ENCODE assay signal across 8 cellular contexts in the genomic region with DNA sequence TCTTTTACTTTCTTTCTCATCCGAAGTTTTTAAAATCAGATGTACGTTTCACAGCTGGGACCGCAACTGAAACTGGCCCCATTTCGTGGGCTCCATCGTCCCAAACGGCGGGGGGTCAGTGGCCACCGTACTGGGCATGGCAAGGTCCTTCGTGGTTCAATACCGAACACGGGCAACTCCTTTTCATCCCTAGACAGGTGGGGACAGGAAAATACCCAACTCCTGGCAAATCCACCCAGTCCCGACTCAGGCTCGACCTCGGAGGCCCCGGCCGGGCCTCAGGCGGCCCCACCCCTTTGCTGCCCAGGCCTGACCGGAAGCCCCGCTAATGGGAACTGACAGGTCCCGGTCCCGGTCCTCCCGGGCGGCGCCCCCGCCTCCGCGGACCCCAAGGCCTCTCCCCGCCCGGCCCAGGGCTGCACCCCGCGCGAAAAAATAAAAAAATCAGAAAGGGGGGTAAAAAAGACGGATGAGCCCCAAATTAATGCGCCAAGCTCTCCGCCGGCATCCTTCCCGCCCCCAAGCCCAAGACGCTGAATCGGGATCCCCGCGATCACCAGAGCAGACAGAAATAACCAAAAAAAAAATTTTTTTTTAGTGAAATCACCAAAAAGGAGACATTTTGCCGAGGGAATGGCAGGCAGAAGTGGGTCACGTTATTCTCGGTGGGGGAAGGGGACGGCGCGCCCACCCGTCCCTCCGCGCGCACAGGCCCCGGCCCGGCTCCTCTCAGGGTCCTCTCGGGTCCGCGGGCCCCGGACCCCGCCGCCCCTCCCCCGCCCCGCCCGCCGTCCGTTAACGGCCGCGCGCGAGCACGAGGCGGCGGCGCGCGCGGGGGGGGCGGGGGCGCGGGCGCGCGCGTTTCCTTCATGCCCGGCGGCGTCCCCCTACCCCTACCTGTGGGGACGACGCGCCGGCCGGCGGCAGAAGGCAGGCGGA. TPM values are rescaled to one million over a fixed set of nuclear protein-coding genes. Genes with fewer than 3 reads are reported as not detected.
A peak's percentile ranks its signal among the peaks of the same experiment; 100 is the strongest.
DNase-seq lines count a peak whose midpoint lies in the region; ATAC-seq and TF ChIP-seq lines count a peak whose summit lies in the region.

No MANE protein-coding gene starts in this region.

- peaks cover 7% of the 10 kb centered on the region for H3K36me3 Mint-ChIP-seq in activated T-cell treated with anti-CD3 and anti-CD28 coated beads, Interleukin-2, amount 50 U/mL, for 4 hours (ENCODE audit: insufficient read depth)

- peak overlapping the region; percentile 32 for H2AFZ ChIP-seq in ACC112 (ENCODE audit: low read length, unreplicated experiment)

- no peaks in the 10 kb centered on the region for H3K27me3 Mint-ChIP-seq in activated T-cell treated with anti-CD3 and anti-CD28 coated beads, Interleukin-2, amount 50 U/mL, for 4 hours (ENCODE audit: low read depth)

- H3K9ac ChIP-seq in HUES6 (ENCODE audit: low read length) = peak overlapping the region; percentile 85

- peaks cover 76% of the 10 kb centered on the region for H3K4me1 Mint-ChIP-seq in activated T-cell treated with anti-CD3 and anti-CD28 coated beads, Interleukin-2, amount 50 U/mL, for 4 hours (ENCODE audit: low read depth)

- peaks cover 50% of the 10 kb centered on the region for H3K4me1 ChIP-seq in ACC112 (ENCODE audit: control insufficient read depth, insufficient read depth, low read length, unreplicated experiment)
- peaks cover 15% of the 10 kb centered on the region; the same call in 1 of the 2 replicates for H3K4me1 ChIP-seq in HUES6 (ENCODE audit: control insufficient read depth, insufficient read depth, low read length)
- H3K4me1 ChIP-seq in muscle layer of duodenum (ENCODE audit: control insufficient read depth in 1 of 2, insufficient read depth in 2 of 2, low read length in 2 of 2) = peaks cover 24 to 59% of the 10 kb centered on the region in 2 donors
- H3K4me1 ChIP-seq in tibial artery = peaks cover 0 to 74% (median 55%) of the 10 kb centered on the region in 4 donors

- intact Hi-C loops in tibial artery (cut with DNase I; ENCODE audit: low total_unique reads) = loop anchor here (1.0 kb wide), 1 partner anchor 54 kb away; the partner anchor contains the start of gene TXNDC11

- no peaks in the 10 kb centered on the region; the same call in 1 of the 2 replicates for H3K36me3 ChIP-seq in ACC112 (ENCODE audit: insufficient read depth, low read length)
- peaks cover 11% of the 10 kb centered on the region for H3K36me3 ChIP-seq in HUES6 (ENCODE audit: control insufficient read depth, insufficient read depth, low read length)
- H3K36me3 ChIP-seq in muscle layer of duodenum (ENCODE audit: control insufficient read depth in 1 of 2, insufficient read depth in 2 of 2, low read length in 2 of 2) = peaks cover 0 to 5% of the 10 kb centered on the region in 2 donors
- H3K36me3 ChIP-seq in tibial artery = no peaks in the 10 kb centered on the region

- no peak for TF ChIP-seq CTCF in tibial artery (IDR thresholded peaks at IDR 0.05)

- H3K9me3 ChIP-seq in HUES6 (ENCODE audit: control insufficient read depth, insufficient read depth, low read depth, low read length) (no peaks in the 10 kb centered on the region), muscle layer of duodenum (ENCODE audit: control insufficient read depth in 1 of 2, low read length in 2 of 2) (no peaks in the 10 kb centered on the region), tibial artery (no peaks in the 10 kb centered on the region)

- H3K27me3 ChIP-seq in ACC112 (ENCODE audit: insufficient read depth, low read length) (no peaks in the 10 kb centered on the region), HUES6 (ENCODE audit: control insufficient read depth, insufficient read depth, low read length) (no peaks in the 10 kb centered on the region), muscle layer of duodenum (ENCODE audit: low read depth, low read length) (no peaks in the 10 kb centered on the region), tibial artery (no peaks in the 10 kb centered on the region)

- H3K79me2 ChIP-seq in ACC112 (ENCODE audit: control insufficient read depth, insufficient read depth, low read length, unreplicated experiment) = peaks cover 80% of the 10 kb centered on the region

- peak overlapping the region; percentile 85 for H3K27ac ChIP-seq in ACC112 (ENCODE audit: low read depth, low read length)
- H3K27ac ChIP-seq in HUES6 (ENCODE audit: low read depth, low read length) = peak overlapping the region; percentile 84
- H3K27ac ChIP-seq in muscle layer of duodenum (ENCODE audit: low read length) = peak overlapping the region; percentile 93
- peak overlapping the region; percentile 96 to 97 for H3K27ac ChIP-seq in tibial artery

- peak; percentile 5 for DNase-seq in activated T-cell treated with anti-CD3 and anti-CD28 coated beads, Interleukin-2, amount 50 U/mL, for 4 hours
- DNase-seq in fibroblast of gingiva (ENCODE audit: low read depth) = peak; percentile 53
- peak; percentile 73 to 88 for DNase-seq in tibial artery
- no peak for DNase-seq in NCI-H2171 treated with DMSO at 0.1 percent for 48 hours (lab: John Stamatoyannopoulos, UW)

- no peaks in the 10 kb centered on the region for H3K9me3 Mint-ChIP-seq in activated T-cell treated with anti-CD3 and anti-CD28 coated beads, Interleukin-2, amount 50 U/mL, for 4 hours

- H3K4me3 ChIP-seq in ACC112 (ENCODE audit: low read depth, low read length) (peak overlapping the region; percentile 81), HUES6 (ENCODE audit: low read depth, low read length) (peak overlapping the region; percentile 96), muscle layer of duodenum (ENCODE audit: low read depth in 1 of 2, low read length in 2 of 2) (peak overlapping the region; percentile 70 to 81), tibial artery (peak overlapping the region; percentile 87 to 92)

- peak; percentile 12 for ATAC-seq in GM19023 (IDR thresholded peaks at IDR 0.05; ENCODE audit: unreplicated experiment)
- ATAC-seq in activated T-cell treated with anti-CD3 and anti-CD28 coated beads, Interleukin-2, amount 50 U/mL, for 4 hours = peak in 1 of 2 donors; percentile 7

- H3K4me3 Mint-ChIP-seq in activated T-cell treated with anti-CD3 and anti-CD28 coated beads, Interleukin-2, amount 50 U/mL, for 4 hours = peak overlapping the region; percentile 90

RNA-seq across cellular contexts. Expression of gene ZC3H7A, which starts 0.6 kb away (rescaled TPM):
- 10 to 100 TPM; 33.3 to 39.7 (median 38.4) TPM for total RNA-seq in activated T-cell treated with anti-CD3 and anti-CD28 coated beads, Interleukin-2, amount 50 U/mL, for 4 hours

RNA-seq across cellular contexts. Expression of gene TXNDC11, which starts 53.8 kb away (rescaled TPM):
- total RNA-seq in activated T-cell treated with anti-CD3 and anti-CD28 coated beads, Interleukin-2, amount 50 U/mL, for 4 hours = 10 to 100 TPM; 34.3 to 39.0 (median 35.5) TPM

RNA-seq across cellular contexts. Expression of gene RSL1D1, which starts 54.8 kb away (rescaled TPM):
- 100 to 1,000 TPM; 464 to 500 (median 484) TPM for total RNA-seq in activated T-cell treated with anti-CD3 and anti-CD28 coated beads, Interleukin-2, amount 50 U/mL, for 4 hours
